8 cellular contexts compared by ENCODE assay signal in genomic region chr15:85312486-85312885, GRCh38.
DNase-seq lines count a peak whose midpoint lies in the region; ATAC-seq, FAIRE-seq and TF ChIP-seq lines count a peak whose summit lies in the region.

No MANE protein-coding gene starts in this region.

- H3K4me3 ChIP-seq in transverse colon (no peak overlapping the region), sigmoid colon (no peak overlapping the region)

- H3K9me3 ChIP-seq in transverse colon, result no peaks in the 10 kb centered on the region
- H3K9me3 ChIP-seq in sigmoid colon, result peaks cover 0 to 5% (median under 1%) of the 10 kb centered on the region in 4 donors

- H3K4me3 Mint-ChIP-seq in CD14-positive monocyte, result peak overlapping the region; percentile 67 to 69
- no peak overlapping the region for H3K4me3 Mint-ChIP-seq in chondrocyte (ENCODE audit: unreplicated experiment)
- no peak overlapping the region for H3K4me3 Mint-ChIP-seq in activated T-helper 1 cell treated with anti-CD3 and anti-CD28 coated beads, Interleukin-12 subunit alpha, Interleukin-12 subunit beta, Interleukin-2, Interleukin-4 antibody, amounts not matched to agents 30 ng/mL and 10 ng/mL and 1 ng/mL, durations not matched to agents 14 hours and 24 hours and 36 hours

- TF ChIP-seq EP300 in transverse colon (IDR thresholded peaks at IDR 0.05; ENCODE audit: low read depth), result no peak
- no peak for TF ChIP-seq EP300 in sigmoid colon (IDR thresholded peaks at IDR 0.05)

- peaks cover 0 to 2% (median 0%) of the 10 kb centered on the region in 3 donors for H3K27me3 Mint-ChIP-seq in CD14-positive monocyte (ENCODE audit: low read depth in 3 of 3)
- no peaks in the 10 kb centered on the region for H3K27me3 Mint-ChIP-seq in chondrocyte (ENCODE audit: low read depth)
- no peaks in the 10 kb centered on the region for H3K27me3 Mint-ChIP-seq in activated T-helper 1 cell treated with anti-CD3 and anti-CD28 coated beads, Interleukin-12 subunit alpha, Interleukin-12 subunit beta, Interleukin-2, Interleukin-4 antibody, amounts not matched to agents 30 ng/mL and 10 ng/mL and 1 ng/mL, durations not matched to agents 14 hours and 24 hours and 36 hours (ENCODE audit: insufficient read depth)

- H3K36me3 Mint-ChIP-seq in CD14-positive monocyte (no peaks in the 10 kb centered on the region), chondrocyte (ENCODE audit: low read depth) (peaks cover 1% of the 10 kb centered on the region)
- peaks cover 4% of the 10 kb centered on the region for H3K36me3 Mint-ChIP-seq in activated T-helper 1 cell treated with anti-CD3 and anti-CD28 coated beads, Interleukin-12 subunit alpha, Interleukin-12 subunit beta, Interleukin-2, Interleukin-4 antibody, amounts not matched to agents 30 ng/mL and 10 ng/mL and 1 ng/mL, durations not matched to agents 14 hours and 24 hours and 36 hours (ENCODE audit: low read depth)

- no peak for TF ChIP-seq POLR2A in transverse colon (IDR thresholded peaks at IDR 0.05)
- no peak for TF ChIP-seq POLR2A in sigmoid colon (IDR thresholded peaks at IDR 0.05)

- H3K4me1 Mint-ChIP-seq in CD14-positive monocyte (peaks cover 29% of the 10 kb centered on the region), chondrocyte (ENCODE audit: low read depth) (peaks cover 43% of the 10 kb centered on the region)
- H3K4me1 Mint-ChIP-seq in activated T-helper 1 cell treated with anti-CD3 and anti-CD28 coated beads, Interleukin-12 subunit alpha, Interleukin-12 subunit beta, Interleukin-2, Interleukin-4 antibody, amounts not matched to agents 30 ng/mL and 10 ng/mL and 1 ng/mL, durations not matched to agents 14 hours and 24 hours and 36 hours (ENCODE audit: low read depth), result peaks cover 69% of the 10 kb centered on the region

- peak; percentile 90 for ATAC-seq in HG03103 (IDR thresholded peaks at IDR 0.05; ENCODE audit: low read depth, unreplicated experiment)

- TF ChIP-seq CTCF in CD14-positive monocyte (IDR thresholded peaks at IDR 0.05), result no peak
- no peak for TF ChIP-seq CTCF in chondrocyte (IDR thresholded peaks at IDR 0.05)
- TF ChIP-seq CTCF in transverse colon (IDR thresholded peaks at IDR 0.05), result no peak
- TF ChIP-seq CTCF in sigmoid colon (IDR thresholded peaks at IDR 0.05), result no peak

- H3K4me1 ChIP-seq in transverse colon (peaks cover 13 to 22% (median 16%) of the 10 kb centered on the region in 4 donors), sigmoid colon (peaks cover 0 to 20% (median 16%) of the 10 kb centered on the region in 4 donors)

- H3K27ac Mint-ChIP-seq in CD14-positive monocyte, result peak overlapping the region; percentile 65 to 92 (median 86)
- H3K27ac Mint-ChIP-seq in chondrocyte (ENCODE audit: unreplicated experiment), result peak overlapping the region; percentile 86
- H3K27ac Mint-ChIP-seq in activated T-helper 1 cell treated with anti-CD3 and anti-CD28 coated beads, Interleukin-12 subunit alpha, Interleukin-12 subunit beta, Interleukin-2, Interleukin-4 antibody, amounts not matched to agents 30 ng/mL and 10 ng/mL and 1 ng/mL, durations not matched to agents 14 hours and 24 hours and 36 hours, result no peak overlapping the region

- intact Hi-C loops in CD14-positive monocyte (cut with micrococcal nuclease) (no loop called here), transverse colon (cut with DNase I; ENCODE audit: low total_unique reads) (no loop called here), sigmoid colon (cut with DNase I) (loop anchor here (10.0 kb wide), 1 partner anchor 522 kb away; no protein-coding TSS in a partner anchor)
- intact Hi-C loops in activated T-helper 1 cell treated with anti-CD3 and anti-CD28 coated beads, Interleukin-12 subunit alpha, Interleukin-12 subunit beta, Interleukin-2, Interleukin-4 antibody, amounts not matched to agents 30 ng/mL and 10 ng/mL and 1 ng/mL, durations not matched to agents 14 hours and 24 hours and 36 hours (cut with micrococcal nuclease), result loop anchor here (10.0 kb wide), 2 partner anchors 232 to 472 kb away; no protein-coding TSS in a partner anchor

- no peak overlapping the region for H3K27ac ChIP-seq in transverse colon
- H3K27ac ChIP-seq in sigmoid colon, result no peak overlapping the region

- WGBS in transverse colon (ENCODE audit: low coverage in 1 of 2), 2 donors, result 71 to 75% methylated on average over 2 to 5 of the region's 5 CpGs
- WGBS in sigmoid colon, 2 donors, result 65 to 89% methylated on average over 5 of the region's 5 CpGs

- in situ Hi-C loops in transverse colon (cut with MboI; ENCODE audit: low pct_ligation_motif_present in 1 of 4, low pct_unique_long_range_greater_than_20kb in 1 of 4, low sequenced_read_pairs in 3 of 4), result loop anchor here in 2 of 4 donors (25.0 kb wide), 2 partner anchors 175 to 525 kb away; no protein-coding TSS in a partner anchor

- FAIRE-seq in GM19239 (lab: Jason Lieb, UNC), result peak; percentile 71

- no peak for DNase-seq in CD14-positive monocyte (ENCODE audit: low spot score)
- peak; percentile 31 for DNase-seq in GM19239 (ENCODE audit: insufficient read length, low spot score)
- no peak for DNase-seq in chondrocyte (ENCODE audit: low spot score)
- DNase-seq in activated T-helper 1 cell treated with anti-CD3 and anti-CD28 coated beads, Interleukin-12 subunit alpha, Interleukin-12 subunit beta, Interleukin-2, Interleukin-4 antibody, amounts not matched to agents 30 ng/mL and 10 ng/mL and 1 ng/mL, durations not matched to agents 14 hours and 24 hours and 36 hours (ENCODE audit: low spot score), result no peak
- no peak for DNase-seq in transverse colon
- no peak for DNase-seq in sigmoid colon
- no peak for DNase-seq in HuH-7 (ENCODE audit: low spot score)

- H3K9me3 Mint-ChIP-seq in CD14-positive monocyte (no peaks in the 10 kb centered on the region), chondrocyte (ENCODE audit: low read depth) (peaks cover 4% of the 10 kb centered on the region)
- peaks cover 5% of the 10 kb centered on the region for H3K9me3 Mint-ChIP-seq in activated T-helper 1 cell treated with anti-CD3 and anti-CD28 coated beads, Interleukin-12 subunit alpha, Interleukin-12 subunit beta, Interleukin-2, Interleukin-4 antibody, amounts not matched to agents 30 ng/mL and 10 ng/mL and 1 ng/mL, durations not matched to agents 14 hours and 24 hours and 36 hours

- H3K36me3 ChIP-seq in transverse colon (no peaks in the 10 kb centered on the region), sigmoid colon (no peaks in the 10 kb centered on the region)

- H3K27me3 ChIP-seq in transverse colon (no peaks in the 10 kb centered on the region), sigmoid colon (peaks cover 0 to 32% (median 17%) of the 10 kb centered on the region in 3 donors)

Comparison
In these comparisons a context has a peak if more than half of its experiments do, and no peak if none do; other contexts are left out.
1. H3K4me3 Mint-ChIP-seq: peak in CD14-positive monocyte (2 of 2); none in chondrocyte (single experiment) and activated T-helper 1 cell treated with anti-CD3 and anti-CD28 coated beads, Interleukin-12 subunit alpha, Interleukin-12 subunit beta, Interleukin-2, Interleukin-4 antibody, amounts not matched to agents 30 ng/mL and 10 ng/mL and 1 ng/mL, durations not matched to agents 14 hours and 24 hours and 36 hours (single experiment).
2. intact Hi-C loops: an anchor here in activated T-helper 1 cell treated with anti-CD3 and anti-CD28 coated beads, Interleukin-12 subunit alpha, Interleukin-12 subunit beta, Interleukin-2, Interleukin-4 antibody, amounts not matched to agents 30 ng/mL and 10 ng/mL and 1 ng/mL, durations not matched to agents 14 hours and 24 hours and 36 hours (10.0 kb wide) and sigmoid colon (10.0 kb wide); none called in CD14-positive monocyte and transverse colon.